In the genomic region with DNA sequence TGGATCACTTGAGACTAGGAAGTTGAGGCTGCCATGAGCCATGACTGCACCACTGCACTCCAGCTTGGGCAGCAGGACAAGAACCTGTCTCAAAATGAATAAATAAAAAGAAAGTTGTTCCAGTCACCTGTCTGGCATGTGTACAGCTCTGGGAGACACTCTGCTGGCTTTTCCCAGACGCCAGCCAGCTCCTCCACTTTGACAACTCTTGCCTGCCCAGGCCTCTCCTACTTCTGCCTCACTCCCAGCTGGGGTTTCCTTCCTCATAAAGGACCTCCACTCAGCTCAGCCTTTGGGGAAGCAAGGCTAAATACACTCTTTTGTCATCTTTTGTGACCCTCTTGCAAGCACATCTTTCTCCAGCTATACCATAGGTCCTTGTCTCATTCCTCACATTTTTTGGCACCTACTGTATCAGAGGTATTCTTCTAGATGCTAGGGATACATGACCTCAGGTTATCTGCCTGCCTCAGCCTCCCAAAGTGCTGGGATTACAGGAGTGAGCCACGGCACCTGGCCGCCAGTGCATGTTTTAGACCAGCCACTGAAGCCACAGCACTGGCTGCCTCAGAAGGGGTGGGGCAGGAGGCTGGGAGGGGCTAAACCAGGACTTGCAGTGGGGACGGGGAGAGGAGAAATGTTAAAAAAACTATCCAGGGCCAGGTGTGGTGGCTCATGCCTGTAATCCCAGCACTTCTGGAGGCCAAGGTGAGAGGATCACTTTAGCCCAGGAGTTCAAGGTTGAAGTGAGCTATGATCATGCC, we compare ENCODE assay signal across 16 cellular contexts.
"Had no signal": no experiment of that assay in that cellular context is flagged by ENCODE, and none has a peak within 500 bp of the region (broad histone marks: within the 10 kb centered on the region; RNA-seq: fewer than 3 reads in every experiment).

No MANE protein-coding gene starts in this region.

- H3K36me3 ChIP-seq: brain microvascular endothelial cell, gastrocnemius medialis, transverse colon had no signal

- H3K4me3 ChIP-seq: gastrocnemius medialis, transverse colon had no signal

- ATAC-seq: effector memory CD8-positive, alpha-beta T cell; gastrocnemius medialis; naive thymus-derived CD4-positive, alpha-beta T cell had no signal

- H3K27ac ChIP-seq: brain microvascular endothelial cell, epithelial cell of prostate, gastrocnemius medialis, transverse colon had no signal

- H3K4me3 Mint-ChIP-seq: activated naive CD8-positive, alpha-beta T cell treated with anti-CD3 and anti-CD28 coated beads, Interleukin-2, amount 10 ng/mL, durations not matched to agents 7 days and 5 days; effector memory CD8-positive, alpha-beta T cell; naive thymus-derived CD4-positive, alpha-beta T cell; T-helper 2 cell treated with Interferon-gamma antibody and Interleukin-4, amounts not matched to agents 5 μg/mL and 100 μg/mL, for 36 hours had no signal

- DNase-seq: activated CD4-positive, alpha-beta T cell treated with anti-CD3 and anti-CD28 coated beads, Interleukin-2, amount 50 U/mL, for 1 hour; activated CD4-positive, CD25-positive, alpha-beta regulatory T cell; activated CD8-positive, alpha-beta memory T cell treated with anti-CD3 and anti-CD28 coated beads for 24 hours; activated naive CD4-positive, alpha-beta T cell; activated naive CD8-positive, alpha-beta T cell treated with anti-CD3 and anti-CD28 coated beads, Interleukin-2, amount 10 ng/mL, durations not matched to agents 7 days and 5 days; brain microvascular endothelial cell; cortex of kidney; effector memory CD8-positive, alpha-beta T cell; gastrocnemius medialis; naive thymus-derived CD4-positive, alpha-beta T cell; stimulated activated CD4-positive, alpha-beta T cell treated with anti-CD3 and anti-CD28 coated beads, Interleukin-15, amount 100 ng/mL, for 24 hours; stimulated activated CD4-positive, alpha-beta T cell treated with anti-CD3 and anti-CD28 coated beads, Interleukin-4, amount 100 ng/mL, for 24 hours; stimulated activated naive CD4-positive, alpha-beta T cell; transverse colon had no signal

- H3K27ac Mint-ChIP-seq: T-helper 2 cell treated with Interferon-gamma antibody and Interleukin-4, amounts not matched to agents 5 μg/mL and 100 μg/mL, for 36 hours had no signal

- H3K9me3 ChIP-seq: gastrocnemius medialis, transverse colon had no signal

- H3K27me3 ChIP-seq: brain microvascular endothelial cell, gastrocnemius medialis, transverse colon had no signal

- H3K9me3 Mint-ChIP-seq: effector memory CD8-positive, alpha-beta T cell had no signal
